Comparison of ENCODE assay signal across 8 cellular contexts in the genomic region with DNA sequence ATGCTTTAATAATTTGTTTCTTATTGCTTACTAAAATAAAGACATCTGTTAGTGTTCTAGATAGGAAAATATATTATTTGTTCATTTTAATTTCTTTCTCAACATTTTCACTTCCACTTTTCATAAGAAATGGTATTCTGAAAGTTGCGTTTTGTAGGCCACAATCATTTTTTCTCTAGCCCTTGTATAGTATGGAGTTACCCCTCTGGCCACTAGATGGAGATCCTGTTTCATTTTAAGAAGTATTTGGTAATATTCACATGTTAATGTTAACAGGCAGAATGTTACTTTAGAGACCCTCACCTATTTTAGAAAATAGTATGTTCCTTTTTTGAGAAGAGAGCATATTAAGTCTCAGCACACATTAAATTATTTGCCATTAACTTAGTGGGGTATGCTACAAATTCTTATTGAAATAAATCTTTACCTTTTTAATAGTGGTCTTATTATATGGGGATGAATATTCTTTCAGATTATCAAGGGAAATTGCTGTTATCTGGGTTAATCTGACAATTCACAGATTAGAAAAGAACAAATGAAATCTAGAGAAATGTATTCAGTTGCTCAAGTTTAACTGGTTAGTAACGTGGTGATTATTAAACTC.
A peak's percentile ranks its signal among the peaks of the same experiment; 100 is the strongest.
DNase-seq lines count a peak whose midpoint lies in the region; ATAC-seq, FAIRE-seq and TF ChIP-seq lines count a peak whose summit lies in the region.

No MANE protein-coding gene starts in this region.

- in situ Hi-C loops in brain microvascular endothelial cell (cut with HindIII; ENCODE audit: low pct_ligation_motif_present, low sequenced_read_pairs): no loop called here

- TF ChIP-seq CTCF in BJ (IDR thresholded peaks at IDR 0.05; ENCODE audit: insufficient read depth, low read depth, low read length): peak; percentile 72
- peak; percentile 60 for TF ChIP-seq CTCF in brain microvascular endothelial cell (IDR thresholded peaks at IDR 0.05; ENCODE audit: low read depth, low read length, missing control alignments)
- peak in 5 of 6 experiments; percentile 52 to 65 (median 58) for TF ChIP-seq CTCF in upper lobe of left lung (IDR thresholded peaks at IDR 0.05)

- ATAC-seq in HG02973 (IDR thresholded peaks at IDR 0.05; ENCODE audit: unreplicated experiment) (peak; percentile 89), upper lobe of left lung (ENCODE audit: low FRiP score in 2 of 2) (peak in 1 of 2 donors; percentile 80)

- no peak for DNase-seq in BJ (ENCODE audit: low read depth)
- DNase-seq in GM18507 (ENCODE audit: extremely low spot score, insufficient read length, low read depth): peak; percentile 26
- DNase-seq in NCI-H524 (lab: John Stamatoyannopoulos, UW): peak; percentile 12 to 47
- peak; percentile 21 for DNase-seq in brain microvascular endothelial cell
- DNase-seq in kidney glomerular epithelial cell (lab: John Stamatoyannopoulos, UW): peak; percentile 35
- no peak for DNase-seq in upper lobe of left lung
- no peak for DNase-seq in MG63

- no peak overlapping the region for H3K4me3 ChIP-seq in BJ (ENCODE audit: low read depth, low read length)
- H3K4me3 ChIP-seq in brain microvascular endothelial cell (ENCODE audit: low read depth, low read length): no peak overlapping the region
- H3K4me3 ChIP-seq in upper lobe of left lung: no peak overlapping the region
- no peak overlapping the region for H3K4me3 ChIP-seq in MG63

- H3K27me3 ChIP-seq in BJ (ENCODE audit: control insufficient read depth, insufficient read depth, low read length) (no peaks in the 10 kb centered on the region), brain microvascular endothelial cell (replicated peaks) (no peaks in the 10 kb centered on the region), upper lobe of left lung (no peaks in the 10 kb centered on the region), MG63 (no peaks in the 10 kb centered on the region)

- H3K27ac ChIP-seq in brain microvascular endothelial cell: no peak overlapping the region
- no peak overlapping the region for H3K27ac ChIP-seq in upper lobe of left lung

- TF ChIP-seq EP300 in upper lobe of left lung (IDR thresholded peaks at IDR 0.05): no peak

- peak; percentile 52 for FAIRE-seq in GM18507 (lab: Jason Lieb, UNC)

- 0 out of 2 replicates have a peak, but pooled peaks cover 1% of the 10 kb centered on the region for H3K36me3 ChIP-seq in BJ (ENCODE audit: control insufficient read depth, insufficient read depth, low read length)
- peaks cover 5% of the 10 kb centered on the region for H3K36me3 ChIP-seq in brain microvascular endothelial cell (replicated peaks)
- peaks cover 0 to 22% (median 5%) of the 10 kb centered on the region in 4 donors for H3K36me3 ChIP-seq in upper lobe of left lung
- peaks cover 20% of the 10 kb centered on the region for H3K36me3 ChIP-seq in MG63

- POLR2A ChIA-PET in BJ (lab: Charles Lee): no interaction called here

- TF ChIP-seq POLR2A in upper lobe of left lung (IDR thresholded peaks at IDR 0.05): no peak

- H3K4me1 ChIP-seq in upper lobe of left lung: peaks cover 0 to 2% (median under 1%) of the 10 kb centered on the region in 4 donors

- no peaks in the 10 kb centered on the region for H3K9me3 ChIP-seq in upper lobe of left lung
- H3K9me3 ChIP-seq in MG63: no peaks in the 10 kb centered on the region

- CTCF ChIA-PET in BJ (lab: Yijun Ruan, JAX): no interaction called here

- 69 to 72% methylated on average over 2 of the region's 2 CpGs for WGBS in upper lobe of left lung, 2 donors

Comparison
In these comparisons a context has a peak if more than half of its experiments do, and no peak if none do; other contexts are left out.
1. DNase-seq: peak in GM18507 (single experiment), NCI-H524 (2 of 2), brain microvascular endothelial cell (single experiment) and kidney glomerular epithelial cell (single experiment); none in BJ (single experiment), upper lobe of left lung (0 of 2) and MG63 (single experiment).
2. Peak in every context shown above with its lines, with median percentiles within 50 percentile points of each other: CTCF ChIP-seq.